Comparison of ENCODE assay signal across 1 cellular context in genomic region chr9:95585824-95586223, GRCh38.
TF ChIP-seq lines count a peak whose summit lies in the region.

No MANE protein-coding gene starts in this region.

TF ChIP-seq in GM23338, 12 proteins besides CTCF, POLR2A, EP300 and RAD21:
- TF ChIP-seq ZNF462 (CRISPR knock-in tag; IDR thresholded peaks at IDR 0.05): no peak
- no peak for TF ChIP-seq POLR2AphosphoS5 (IDR thresholded peaks at IDR 0.05; ENCODE audit: low read depth)
- no peak for TF ChIP-seq REST (IDR thresholded peaks at IDR 0.05; ENCODE audit: unreplicated experiment)
- no peak for TF ChIP-seq EZH2phosphoT487 (IDR thresholded peaks at IDR 0.05; ENCODE audit: unreplicated experiment)
- no peak for TF ChIP-seq STAT1 (IDR thresholded peaks at IDR 0.05; ENCODE audit: unreplicated experiment)
- no peak for TF ChIP-seq ZNF331 (CRISPR knock-in tag; IDR thresholded peaks at IDR 0.05; ENCODE audit: low read depth)
- no peak for TF ChIP-seq ZNF114 (CRISPR knock-in tag; IDR thresholded peaks at IDR 0.05)
- TF ChIP-seq ETS1 (IDR thresholded peaks at IDR 0.05): no peak
- no peak for TF ChIP-seq EZH2 (IDR thresholded peaks at IDR 0.05; ENCODE audit: low read depth, unreplicated experiment)
- no peak for TF ChIP-seq CREB1 (CRISPR knock-in tag; IDR thresholded peaks at IDR 0.05; ENCODE audit: low read depth)
- no peak for TF ChIP-seq NANOG (IDR thresholded peaks at IDR 0.05; ENCODE audit: borderline replicate concordance)
- TF ChIP-seq JUNB (IDR thresholded peaks at IDR 0.05; ENCODE audit: unreplicated experiment): no peak
TF ChIP-seq in GM23338: peak in this region for 0.
